8 cellular contexts compared by ENCODE assay signal in the genomic region with DNA sequence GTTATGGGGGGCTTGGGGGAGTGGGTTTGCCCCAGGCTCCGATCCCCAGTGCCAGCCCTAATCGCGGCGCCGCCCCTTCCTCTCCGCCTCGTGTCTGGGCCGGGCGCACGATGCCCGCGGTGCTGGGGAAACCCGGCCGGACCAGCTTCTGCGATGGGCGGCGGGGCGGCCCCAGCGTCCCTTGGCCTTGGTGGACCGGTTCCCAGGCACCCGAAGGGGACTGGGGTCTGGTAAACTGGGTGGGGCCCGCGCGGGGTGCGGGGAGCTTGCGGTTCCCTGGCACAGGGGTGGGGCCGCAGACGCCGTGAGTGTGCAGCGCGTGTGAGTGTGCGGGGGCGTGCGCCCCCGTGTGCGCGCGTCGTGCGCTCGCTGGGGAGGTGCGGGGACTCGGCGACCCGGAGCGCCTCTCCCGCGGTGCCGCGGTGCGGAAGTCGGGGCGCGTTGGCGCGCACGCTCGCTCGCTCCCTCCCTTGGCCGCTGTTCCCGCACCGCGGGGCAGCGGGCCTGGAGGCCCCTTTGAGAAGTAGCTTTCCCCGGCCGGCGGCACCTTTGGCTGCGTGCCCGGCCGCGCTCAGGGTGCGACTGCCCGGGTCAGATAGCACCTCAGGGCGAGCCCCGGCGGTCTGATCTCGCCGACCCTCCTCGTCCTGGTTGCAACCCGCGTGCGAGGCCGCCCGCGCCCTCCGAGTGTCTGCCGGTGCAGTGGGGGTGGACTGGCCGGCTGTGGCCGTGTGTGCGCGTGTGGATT. TPM values are rescaled to one million over a fixed set of nuclear protein-coding genes. Genes with fewer than 3 reads are reported as not detected.
DNase-seq lines count a peak whose midpoint lies in the region; ATAC-seq and TF ChIP-seq lines count a peak whose summit lies in the region.

No MANE protein-coding gene starts in this region.

- H3K27ac ChIP-seq in RWPE1 (peak overlapping the region; percentile 87), osteoblast (ENCODE audit: low read depth, low read length) (peak overlapping the region; percentile 61), thoracic aorta (peak overlapping the region; percentile 71 to 73)

- peak; percentile 81 for DNase-seq in D341Med (ENCODE audit: low spot score)
- DNase-seq in HPDE6-E6E7 (ENCODE audit: extremely low spot score): peak; percentile 31
- DNase-seq in RWPE1 (ENCODE audit: low spot score): peak; percentile 52
- peak; percentile 50 for DNase-seq in activated gamma-delta T cell (lab: John Stamatoyannopoulos, UW)
- peak; percentile 62 for DNase-seq in germinal center (ENCODE audit: low spot score)
- DNase-seq in osteoblast (ENCODE audit: insufficient read length, low spot score, missing footprints): peak; percentile 89
- DNase-seq in thoracic aorta (ENCODE audit: low spot score): no peak

- CTCF ChIA-PET in RWPE1 (lab: Yijun Ruan, JAX): interaction anchor here (0.6 to 1.3 kb wide), 4 partner anchors 14 to 578 kb away, joined by 3 to 5 read pairs (median 3); no protein-coding TSS in a partner anchor

- no peak for TF ChIP-seq CTCF in RWPE1 (conservative IDR thresholded peaks at IDR 0.05; ENCODE audit: low read depth)
- no peak for TF ChIP-seq CTCF in osteoblast (IDR thresholded peaks at IDR 0.05; ENCODE audit: extremely low read depth, low read depth, low read length)
- TF ChIP-seq CTCF in thoracic aorta (IDR thresholded peaks at IDR 0.05): no peak

- H3K4me3 ChIP-seq in osteoblast (ENCODE audit: insufficient read depth, low read length) (peak overlapping the region; percentile 92), thoracic aorta (peak overlapping the region; percentile 95)

- peaks cover 24% of the 10 kb centered on the region for H3K4me1 ChIP-seq in osteoblast (ENCODE audit: insufficient read depth, low read length)
- H3K4me1 ChIP-seq in thoracic aorta (ENCODE audit: control insufficient read depth in 1 of 2, low read depth in 2 of 2): peaks cover 0 to 30% of the 10 kb centered on the region in 2 donors

- H3K36me3 ChIP-seq in osteoblast (ENCODE audit: insufficient read depth, low read length): no peaks in the 10 kb centered on the region
- H3K36me3 ChIP-seq in thoracic aorta: no peaks in the 10 kb centered on the region

- peaks cover 23% of the 10 kb centered on the region for H4K20me1 ChIP-seq in osteoblast (ENCODE audit: insufficient read depth, low read length)

- H2AFZ ChIP-seq in osteoblast (ENCODE audit: low read length): peak overlapping the region; percentile 69

- no peaks in the 10 kb centered on the region for H3K9me3 ChIP-seq in osteoblast (ENCODE audit: low read depth, low read length)
- H3K9me3 ChIP-seq in thoracic aorta: no peaks in the 10 kb centered on the region

- ATAC-seq in GM21360 (IDR thresholded peaks at IDR 0.05; ENCODE audit: unreplicated experiment): peak; percentile 34
- peak; percentile 13 for ATAC-seq in thoracic aorta (ENCODE audit: insufficient number of reproducible peaks, low FRiP score, low read depth)

- peaks cover 56% of the 10 kb centered on the region for H3K79me2 ChIP-seq in osteoblast (ENCODE audit: insufficient read depth, low read length)

- peak overlapping the region; percentile 82 for H3K4me2 ChIP-seq in osteoblast (ENCODE audit: insufficient read depth, low read length)

- H3K27me3 ChIP-seq in osteoblast (ENCODE audit: insufficient read depth, low read length) (no peaks in the 10 kb centered on the region), thoracic aorta (replicated peaks; ENCODE audit: insufficient read depth) (no peaks in the 10 kb centered on the region)

- POLR2A ChIA-PET in RWPE1 (lab: Yijun Ruan, JAX; ENCODE audit: low non-redundant PET): interaction anchor here (0.5 to 0.6 kb wide), 5 partner anchors 16 to 822 kb away, joined by 3 to 12 read pairs (median 3); no protein-coding TSS in a partner anchor

RNA-seq across cellular contexts. Expression of gene MACIR, which starts 0.6 kb away (rescaled TPM):
- total RNA-seq in osteoblast: 8.0 and 10.3 TPM in 2 replicates
- 1 to 10 TPM; 4.7 to 8.3 TPM for total RNA-seq in thoracic aorta
